Comparison of ENCODE assay signal across 28 cellular contexts in genomic region chr15:92061511-92062200, GRCh38.
"Had no signal": no experiment of that assay in that cellular context is flagged by ENCODE, and none has a peak within 500 bp of the region (broad histone marks: within the 10 kb centered on the region; RNA-seq: fewer than 3 reads in every experiment).

No MANE protein-coding gene starts in this region.

- H3K9me3 Mint-ChIP-seq: activated naive CD4-positive, alpha-beta T cell treated with anti-CD3 and anti-CD28 coated beads, Interleukin-2, amount 50 U/mL, for 24 hours; activated T-helper 1 cell treated with anti-CD3 and anti-CD28 coated beads, Interleukin-12 subunit alpha, Interleukin-12 subunit beta, Interleukin-2, Interleukin-4 antibody, amounts not matched to agents 30 ng/mL and 10 ng/mL and 1 ng/mL, durations not matched to agents 14 hours and 24 hours and 36 hours; stimulated activated effector memory CD8-positive, alpha-beta T cell treated with anti-CD3 and anti-CD28 coated beads, Interleukin-12 subunit alpha, Interleukin-12 subunit beta, amount 100 ng/mL, for 72 hours; stimulated activated naive CD8-positive, alpha-beta T cell treated with anti-CD3 and anti-CD28 coated beads, Interleukin-15, Interleukin-2, amounts not matched to agents 100 ng/mL and 50 ng/mL, for 24 hours; T-helper 1 cell treated with Interleukin-12 subunit alpha and Interleukin-12 subunit beta and Interleukin-4 antibody, amounts not matched to agents 30 μg/mL and 1 μg/mL, for 36 hours had no signal

- DNase-seq: activated CD4-positive, alpha-beta T cell treated with anti-CD3 and anti-CD28 coated beads for 4 hours; activated CD4-positive, alpha-beta T cell treated with anti-CD3 and anti-CD28 coated beads, Interleukin-2, amount 50 U/mL, for 4 hours; activated CD8-positive, alpha-beta memory T cell treated with anti-CD3 and anti-CD28 coated beads, Interleukin-2, amount 50 U/mL, for 4 hours; activated gamma-delta T cell; activated T-cell treated with anti-CD3 and anti-CD28 coated beads, Interleukin-2, amount 50 U/mL, for 1 hour; anterior cingulate cortex; body of pancreas; cerebellar nuclear complex; colonic mucosa; effector CD8-positive, alpha-beta T cell; islet precursor cell; posterior cingulate gyrus; stimulated activated CD4-positive, alpha-beta T cell treated with anti-CD3 and anti-CD28 coated beads, Interleukin-4, amount 100 ng/mL, for 24 hours; SW 1271; T-helper 9 cell; upper lobe of left lung had no signal

- H3K27ac Mint-ChIP-seq: activated naive CD4-positive, alpha-beta T cell treated with anti-CD3 and anti-CD28 coated beads, Interleukin-2, amount 50 U/mL, for 24 hours; activated T-helper 1 cell treated with anti-CD3 and anti-CD28 coated beads, Interleukin-12 subunit alpha, Interleukin-12 subunit beta, Interleukin-2, Interleukin-4 antibody, amounts not matched to agents 30 ng/mL and 10 ng/mL and 1 ng/mL, durations not matched to agents 14 hours and 24 hours and 36 hours; memory B cell; nephron; stimulated activated effector memory CD8-positive, alpha-beta T cell treated with anti-CD3 and anti-CD28 coated beads, Interleukin-12 subunit alpha, Interleukin-12 subunit beta, amount 100 ng/mL, for 72 hours; stimulated activated naive CD8-positive, alpha-beta T cell treated with anti-CD3 and anti-CD28 coated beads, Interleukin-15, Interleukin-2, amounts not matched to agents 100 ng/mL and 50 ng/mL, for 24 hours; T-helper 1 cell treated with Interleukin-12 subunit alpha and Interleukin-12 subunit beta and Interleukin-4 antibody, amounts not matched to agents 30 μg/mL and 1 μg/mL, for 36 hours had no signal

- H3K9me3 ChIP-seq: body of pancreas, colonic mucosa, upper lobe of left lung, vagina had no signal

- H3K4me1 ChIP-seq: colonic mucosa, upper lobe of left lung had no signal

- ATAC-seq: body of pancreas; sciatic nerve; stimulated activated effector memory CD8-positive, alpha-beta T cell treated with anti-CD3 and anti-CD28 coated beads, Interleukin-12 subunit alpha, Interleukin-12 subunit beta, amount 100 ng/mL, for 72 hours had no signal

- H3K4me2 ChIP-seq: hepatocyte had no signal

- H3K27ac ChIP-seq: body of pancreas, colonic mucosa, hepatocyte, skin epidermis, upper lobe of left lung, vagina, VCaP had no signal

- H3K36me3 ChIP-seq: colonic mucosa, upper lobe of left lung, vagina had no signal

- H3K27me3 Mint-ChIP-seq: activated naive CD4-positive, alpha-beta T cell treated with anti-CD3 and anti-CD28 coated beads, Interleukin-2, amount 50 U/mL, for 24 hours; memory B cell; stimulated activated naive CD8-positive, alpha-beta T cell treated with anti-CD3 and anti-CD28 coated beads, Interleukin-15, Interleukin-2, amounts not matched to agents 100 ng/mL and 50 ng/mL, for 24 hours had no signal

- H3K4me1 Mint-ChIP-seq: memory B cell, nephron had no signal

- H3K4me3 Mint-ChIP-seq: activated naive CD4-positive, alpha-beta T cell treated with anti-CD3 and anti-CD28 coated beads, Interleukin-2, amount 50 U/mL, for 24 hours; activated T-helper 1 cell treated with anti-CD3 and anti-CD28 coated beads, Interleukin-12 subunit alpha, Interleukin-12 subunit beta, Interleukin-2, Interleukin-4 antibody, amounts not matched to agents 30 ng/mL and 10 ng/mL and 1 ng/mL, durations not matched to agents 14 hours and 24 hours and 36 hours; memory B cell; nephron; stimulated activated effector memory CD8-positive, alpha-beta T cell treated with anti-CD3 and anti-CD28 coated beads, Interleukin-12 subunit alpha, Interleukin-12 subunit beta, amount 100 ng/mL, for 72 hours; stimulated activated naive CD8-positive, alpha-beta T cell treated with anti-CD3 and anti-CD28 coated beads, Interleukin-15, Interleukin-2, amounts not matched to agents 100 ng/mL and 50 ng/mL, for 24 hours; T-helper 1 cell treated with Interleukin-12 subunit alpha and Interleukin-12 subunit beta and Interleukin-4 antibody, amounts not matched to agents 30 μg/mL and 1 μg/mL, for 36 hours had no signal

- H3K4me3 ChIP-seq: body of pancreas, colonic mucosa, hepatocyte, skin epidermis, upper lobe of left lung, vagina had no signal

- H2AFZ ChIP-seq: hepatocyte had no signal

- H3K27me3 ChIP-seq: body of pancreas, colonic mucosa, upper lobe of left lung, vagina had no signal

- H3K36me3 Mint-ChIP-seq: memory B cell; stimulated activated effector memory CD8-positive, alpha-beta T cell treated with anti-CD3 and anti-CD28 coated beads, Interleukin-12 subunit alpha, Interleukin-12 subunit beta, amount 100 ng/mL, for 72 hours had no signal
